Comparison of ENCODE assay signal across 24 cellular contexts in the genomic region with DNA sequence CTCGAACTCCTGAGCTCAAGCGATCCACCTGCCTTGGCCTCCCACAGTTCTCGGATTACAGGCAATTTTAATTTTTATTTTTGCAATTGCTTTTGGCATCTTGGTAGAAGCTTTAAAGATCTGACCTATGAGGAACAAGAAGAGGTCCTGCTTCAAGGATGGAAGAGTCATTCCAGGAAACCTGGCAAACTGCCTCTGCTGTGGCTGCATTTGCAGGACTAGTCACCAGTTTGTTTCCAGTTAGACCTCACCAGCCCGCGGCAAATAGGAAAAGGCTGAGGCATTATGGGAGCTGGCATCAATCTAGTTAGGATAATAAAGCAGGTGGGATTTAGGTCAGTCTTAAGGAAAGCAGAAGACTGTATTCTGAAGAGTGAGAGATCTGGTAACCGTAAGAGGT. TPM values are rescaled to one million over a fixed set of nuclear protein-coding genes. Genes with fewer than 3 reads are reported as not detected.
DNase-seq lines count a peak whose midpoint lies in the region; ATAC-seq, FAIRE-seq and TF ChIP-seq lines count a peak whose summit lies in the region.
"Had no signal": no experiment of that assay in that cellular context is flagged by ENCODE, and none has a peak within 500 bp of the region (broad histone marks: within the 10 kb centered on the region; RNA-seq: fewer than 3 reads in every experiment).

No MANE protein-coding gene starts in this region.

- no peaks in the 10 kb centered on the region for H3K4me1 ChIP-seq in HAP-1
- peaks cover 0 to 10% (median 0%) of the 10 kb centered on the region in 12 donors for H3K4me1 ChIP-seq in heart left ventricle
- H3K4me1 ChIP-seq: neural progenitor cell, SJCRH30, upper lobe of right lung had no signal

- no peaks in the 10 kb centered on the region for H3K27me3 ChIP-seq in bronchial epithelial cell (ENCODE audit: control insufficient read depth, insufficient read depth, low read length)
- H3K27me3 ChIP-seq in HAP-1 (ENCODE audit: low read depth): no peaks in the 10 kb centered on the region
- H3K27me3 ChIP-seq in heart left ventricle: peaks cover 0 to 21% (median 0%) of the 10 kb centered on the region in 9 donors
- H3K27me3 ChIP-seq: ascending aorta, neural progenitor cell, SJCRH30, upper lobe of right lung had no signal

- 79 to 88% (median 85%) methylated on average over 6 of the region's 6 CpGs for WGBS in heart left ventricle, 4 donors

- no peaks in the 10 kb centered on the region for H3K36me3 ChIP-seq in bronchial epithelial cell (ENCODE audit: control insufficient read depth, insufficient read depth, low read length)
- no peaks in the 10 kb centered on the region for H3K36me3 ChIP-seq in HAP-1 (replicated peaks)
- H3K36me3 ChIP-seq in heart left ventricle: no peaks in the 10 kb centered on the region
- H3K36me3 ChIP-seq: ascending aorta, neural progenitor cell, SJCRH30, upper lobe of right lung had no signal

- H3K27ac ChIP-seq in heart left ventricle: no peak overlapping the region
- H3K27ac ChIP-seq: ascending aorta, C4-2B, neural progenitor cell, SJCRH30, VCaP had no signal

- no peak for FAIRE-seq in bronchial epithelial cell (lab: Jason Lieb, UNC)
- FAIRE-seq: endometrium had no signal

- H3K9me3 ChIP-seq in HAP-1: no peaks in the 10 kb centered on the region
- no peaks in the 10 kb centered on the region for H3K9me3 ChIP-seq in heart left ventricle
- H3K9me3 ChIP-seq: ascending aorta, SJCRH30, upper lobe of right lung had no signal

- TF ChIP-seq CTCF in bronchial epithelial cell (IDR thresholded peaks at IDR 0.05; ENCODE audit: insufficient read depth, low read length, severe bottlenecking): no peak
- TF ChIP-seq CTCF in heart left ventricle (IDR thresholded peaks at IDR 0.05): no peak

- TF ChIP-seq POLR2A in heart left ventricle (IDR thresholded peaks at IDR 0.05): no peak

- DNase-seq in DMS53 (lab: John Stamatoyannopoulos, UW) (peak; percentile 17), DMS53 treated with DMSO at 0.1 percent for 48 hours (lab: John Stamatoyannopoulos, UW; ENCODE audit: unreplicated experiment) (no peak), HT1080 (ENCODE audit: low read depth) (peak; percentile 66), bronchial epithelial cell (ENCODE audit: low read depth) (peak; percentile 78), mesenteric fat pad (ENCODE audit: low spot score) (peak; percentile 28), COR-L47 (lab: John Stamatoyannopoulos, UW) (no peak), HAP-1 (ENCODE audit: low spot score in 2 of 2) (no peak), heart left ventricle (no peak)
- DNase-seq: 8988T; activated CD4-positive, alpha-beta T cell treated with anti-CD3 and anti-CD28 coated beads, Interleukin-2, amount 50 U/mL, for 48 hours; activated gamma-delta T cell treated with Interleukin-2 at 50 U/mL for 16 hours; DMS153; left colon; NCI-H1417; NCI-H748 treated with DMSO at 0.1 percent for 48 hours; SJCRH30; stimulated activated CD4-positive, alpha-beta T cell treated with anti-CD3 and anti-CD28 coated beads, Interleukin-2, amount 100 ng/mL, for 24 hours; stimulated activated naive CD8-positive, alpha-beta T cell treated with anti-CD3 and anti-CD28 coated beads, Interleukin-15, amount 100 ng/mL, for 72 hours; upper lobe of right lung had no signal

- no peak overlapping the region for H3K4me3 ChIP-seq in bronchial epithelial cell (ENCODE audit: low read depth, low read length)
- H3K4me3 ChIP-seq in HAP-1: no peak overlapping the region
- H3K4me3 ChIP-seq in heart left ventricle: no peak overlapping the region
- H3K4me3 ChIP-seq: ascending aorta, neural progenitor cell, SJCRH30, upper lobe of right lung had no signal

- intact Hi-C loops in heart left ventricle (cut with DNase I): loop anchor here in 4 of 10 donors (5.0 to 10.0 kb wide), 3 partner anchors 528 to 1146 kb away; no protein-coding TSS in a partner anchor

- ATAC-seq in heart left ventricle: no peak
- ATAC-seq: left colon; stimulated activated naive CD8-positive, alpha-beta T cell treated with anti-CD3 and anti-CD28 coated beads, Interleukin-15, amount 100 ng/mL, for 72 hours had no signal

- in situ Hi-C loops in HAP-1 (cut with MboI; ENCODE audit: low sequenced_read_pairs): loop anchor here (10.0 kb wide), 2 partner anchors 398 to 1138 kb away; no protein-coding TSS in a partner anchor

RNA-seq across cellular contexts. Expression of gene LAS1L, which starts 51.9 kb away (rescaled TPM):
- 46.3 and 54.9 TPM in 2 replicates for total RNA-seq in HT1080 (2014; rRNA removed; shearing (Covaris generic))
- polyA plus RNA-seq in HT1080 (2015; cell fraction: cytosol; rRNA removed): 39.9 and 40.2 TPM in 2 replicates
- 68.0 and 74.2 TPM in 2 replicates for polyA plus RNA-seq in HT1080 (2015; cell fraction: nucleus; rRNA removed)
- total RNA-seq in bronchial epithelial cell: 30.0 and 30.5 TPM in 2 replicates
- total RNA-seq in mesenteric fat pad: 23.2 TPM
- 10 to 100 TPM in 7 of 9 donors, 1 to 10 TPM in 2; 6.0 to 17.2 (median 12.8) TPM for total RNA-seq in heart left ventricle
- 10 to 100 TPM; 13.1 to 16.6 TPM for polyA plus RNA-seq in heart left ventricle

Comparison
In these comparisons a context has a peak if more than half of its experiments do, and no peak if none do; other contexts are left out.
1. DNase-seq: peak in DMS53 (single experiment), HT1080 (single experiment), bronchial epithelial cell (single experiment) and mesenteric fat pad (single experiment); none in DMS53 treated with DMSO at 0.1 percent for 48 hours (single experiment), COR-L47 (single experiment), HAP-1 (0 of 2) and heart left ventricle (0 of 5).